Comparison of ENCODE assay signal across 8 cellular contexts in genomic region chr19:2546128-2547032, GRCh38.
A peak's percentile ranks its signal among the peaks of the same experiment; 100 is the strongest.
DNase-seq lines count a peak whose midpoint lies in the region; ATAC-seq, FAIRE-seq and TF ChIP-seq lines count a peak whose summit lies in the region.

No MANE protein-coding gene starts in this region.

- H3K27me3 ChIP-seq in breast epithelium: no peaks in the 10 kb centered on the region
- H3K27me3 ChIP-seq in small intestine (ENCODE audit: control insufficient read depth in 2 of 2, insufficient read depth in 2 of 2, low read length in 2 of 2): no peaks in the 10 kb centered on the region

- TF ChIP-seq POLR2A in breast epithelium (IDR thresholded peaks at IDR 0.05): no peak

- H3K4me1 ChIP-seq in breast epithelium (peaks cover 20 to 37% of the 10 kb centered on the region in 2 donors), small intestine (ENCODE audit: control insufficient read depth in 2 of 2, insufficient read depth in 1 of 2, low read depth in 1 of 2, low read length in 1 of 2) (peaks cover 4 to 5% of the 10 kb centered on the region in 2 donors)

- H3K4me3 ChIP-seq in breast epithelium: peak overlapping the region in 2 of 3 donors; percentile 11 to 36
- H3K4me3 ChIP-seq in small intestine (ENCODE audit: low read depth in 1 of 2, low read length in 2 of 2): no peak overlapping the region

- 29 to 47% (median 41%) methylated on average over 46 to 50 of the region's 50 CpGs for WGBS in small intestine, 3 donors

- peak; percentile 69 for ATAC-seq in left lobe of liver
- no peak for ATAC-seq in HG02610 (IDR thresholded peaks at IDR 0.05; ENCODE audit: unreplicated experiment)

- no peaks in the 10 kb centered on the region for H3K9me3 ChIP-seq in breast epithelium
- H3K9me3 ChIP-seq in small intestine (ENCODE audit: control insufficient read depth, low read depth): no peaks in the 10 kb centered on the region

- DNase-seq in KBM-7: peak; percentile 61
- DNase-seq in breast epithelium (ENCODE audit: low spot score in 2 of 2): peak; percentile 80 to 82
- peak; percentile 94 for DNase-seq in left lobe of liver (ENCODE audit: low spot score)
- peak; percentile 40 for DNase-seq in small intestine
- DNase-seq in central memory CD4-positive, alpha-beta T cell: no peak
- no peak for DNase-seq in NCI-H82 treated with DMSO at 0.1 percent for 48 hours (lab: John Stamatoyannopoulos, UW; ENCODE audit: unreplicated experiment)
- no peak for DNase-seq in SW 1271 (lab: John Stamatoyannopoulos, UW)

- FAIRE-seq in small intestine (lab: Jason Lieb, UNC): no peak

- H3K36me3 ChIP-seq in breast epithelium: no peaks in the 10 kb centered on the region
- no peaks in the 10 kb centered on the region for H3K36me3 ChIP-seq in small intestine (ENCODE audit: control insufficient read depth in 2 of 2, insufficient read depth in 2 of 2, low read length in 2 of 2)

- intact Hi-C loops in breast epithelium (cut with DNase I; ENCODE audit: low total_unique reads): no loop called here

- H3K27ac ChIP-seq in breast epithelium: peak overlapping the region; percentile 75 to 88
- H3K27ac ChIP-seq in small intestine (ENCODE audit: low read depth in 1 of 2, low read length in 1 of 2): peak overlapping the region; percentile 14 to 65

- in situ Hi-C loops in KBM-7 (cut with MboI; ENCODE audit: low pct_unique_long_range_greater_than_20kb, low sequenced_read_pairs): no loop called here

- TF ChIP-seq CTCF in breast epithelium (IDR thresholded peaks at IDR 0.05): no peak

Comparison
In these comparisons a context has a peak if more than half of its experiments do, and no peak if none do; other contexts are left out.
1. DNase-seq: peak in KBM-7 (single experiment), breast epithelium (2 of 2), left lobe of liver (single experiment) and small intestine (single experiment); none in central memory CD4-positive, alpha-beta T cell (single experiment), NCI-H82 treated with DMSO at 0.1 percent for 48 hours (single experiment) and SW 1271 (0 of 2).
2. H3K4me3 ChIP-seq: peak in breast epithelium (2 of 3); none in small intestine (0 of 2).